10 cellular contexts compared by ENCODE assay signal in genomic region chr7:104160375-104160774, GRCh38. TPM values are rescaled to one million over a fixed set of nuclear protein-coding genes. Genes with fewer than 3 reads are reported as not detected.
DNase-seq lines count a peak whose midpoint lies in the region; FAIRE-seq and TF ChIP-seq lines count a peak whose summit lies in the region.
"Had no signal": no experiment of that assay in that cellular context is flagged by ENCODE, and none has a peak within 500 bp of the region (broad histone marks: within the 10 kb centered on the region; RNA-seq: fewer than 3 reads in every experiment).

No MANE protein-coding gene starts in this region.

- intact Hi-C loops in mammary epithelial cell (cut with micrococcal nuclease) = no loop called here

- H3K27me3 ChIP-seq in mammary epithelial cell (ENCODE audit: insufficient read depth, low read length) = no peaks in the 10 kb centered on the region
- no peaks in the 10 kb centered on the region for H3K27me3 ChIP-seq in neural cell (ENCODE audit: insufficient read depth, low read depth, low read length)

- H3K9ac ChIP-seq in mammary epithelial cell (ENCODE audit: insufficient read depth, low read length) (no peak overlapping the region), neural cell (ENCODE audit: low read length) (no peak overlapping the region)

- H3K4me2 ChIP-seq in mammary epithelial cell (ENCODE audit: insufficient read depth, low read depth, low read length) (no peak overlapping the region), neural cell (ENCODE audit: low read length) (no peak overlapping the region)

- H3K9me2 ChIP-seq in neural cell (ENCODE audit: insufficient read depth, low read length) = no peaks in the 10 kb centered on the region

- dilution Hi-C loops in mammary epithelial cell (cut with HindIII; ENCODE audit: low sequenced_read_pairs) = no loop called here

- no peak overlapping the region for H3K27ac ChIP-seq in mammary epithelial cell (ENCODE audit: insufficient read depth, low read depth, low read length)
- H3K27ac ChIP-seq in neural cell (ENCODE audit: low read length) = no peak overlapping the region

- CTCF ChIA-PET in mammary epithelial cell (lab: Charles Lee; ENCODE audit: low non-redundant PET) = no interaction called here

- in situ Hi-C loops in mammary epithelial cell (cut with MboI; ENCODE audit: low sequenced_read_pairs in 2 of 2) = no loop called here

- H3K4me3 ChIP-seq in mammary epithelial cell (replicated peaks in 1 of 3; ENCODE audit: insufficient read depth in 1 of 3, low read depth in 2 of 3, low read length in 3 of 3) = no peak overlapping the region
- no peak overlapping the region for H3K4me3 ChIP-seq in neural cell (ENCODE audit: low read length)

- no TSS peak for BruUV-seq in mammary epithelial cell (replicated peaks; lab: Mats Ljungman, UMichigan)

- H2AFZ ChIP-seq in mammary epithelial cell (ENCODE audit: low read depth, low read length) (no peak overlapping the region), neural cell (ENCODE audit: low read depth, low read length) (no peak overlapping the region)

- H3K79me2 ChIP-seq in mammary epithelial cell (ENCODE audit: insufficient read depth, low read length) (peaks cover 4% of the 10 kb centered on the region), neural cell (replicated peaks; ENCODE audit: insufficient read depth, low read length) (no peaks in the 10 kb centered on the region)

- DNase-seq in ELR (ENCODE audit: low read depth) (peak; percentile 38), NCI-H1092 (lab: John Stamatoyannopoulos, UW) (peak; percentile 19), mammary epithelial cell (no peak), HTR-8/SVneo (ENCODE audit: insufficient read length, low spot score) (no peak), urothelium cell line (ENCODE audit: low spot score) (no peak), 8988T (no peak), retina (no peak)
- DNase-seq: stimulated activated CD4-positive, alpha-beta T cell treated with anti-CD3 and anti-CD28 coated beads, Interleukin-15, amount 100 ng/mL, for 24 hours had no signal

- H3K9me3 ChIP-seq in mammary epithelial cell (replicated peaks; ENCODE audit: insufficient read depth, low read length) (no peaks in the 10 kb centered on the region), neural cell (ENCODE audit: low read length) (no peaks in the 10 kb centered on the region)

- no peaks in the 10 kb centered on the region for H3F3A ChIP-seq in neural cell (ENCODE audit: insufficient read depth, low read length, poor library complexity, severe bottlenecking)

- H3K4me1 ChIP-seq in mammary epithelial cell (ENCODE audit: insufficient read depth, low read length) = no peaks in the 10 kb centered on the region

- peak; percentile 81 for TF ChIP-seq RAD21 in neural cell (conservative IDR thresholded peaks at IDR 0.05)

- no peak for TF ChIP-seq EP300 in neural cell (conservative IDR thresholded peaks at IDR 0.05; ENCODE audit: poor library complexity, severe bottlenecking)

- peaks cover 13% of the 10 kb centered on the region for H3K36me3 ChIP-seq in mammary epithelial cell (ENCODE audit: insufficient read depth, low read length)
- no peaks in the 10 kb centered on the region for H3K36me3 ChIP-seq in neural cell (ENCODE audit: insufficient read depth, low read length)

- FAIRE-seq in HTR-8/SVneo (lab: Jason Lieb, UNC) = no peak
- FAIRE-seq in urothelium cell line (lab: Jason Lieb, UNC) = no peak
- FAIRE-seq: H1 had no signal

- H4K20me1 ChIP-seq in mammary epithelial cell (ENCODE audit: insufficient read depth, low read length) = no peaks in the 10 kb centered on the region
- no peaks in the 10 kb centered on the region for H4K20me1 ChIP-seq in neural cell (ENCODE audit: insufficient read depth)

- TF ChIP-seq CTCF in mammary epithelial cell (conservative IDR thresholded peaks at IDR 0.05 in 1 of 2, IDR thresholded peaks at IDR 0.05 in 1 of 2; ENCODE audit: extremely low read depth in 1 of 2, insufficient read depth in 1 of 2, low read depth in 1 of 2, low read length in 2 of 2) (peak; percentile 25 to 29), neural cell (IDR thresholded peaks at IDR 0.05; ENCODE audit: poor library complexity, severe bottlenecking) (peak; percentile 72)

TF ChIP-seq in neural cell, 6 proteins besides CTCF, POLR2A, EP300 and RAD21:
- no peak for TF ChIP-seq POLR2AphosphoS5 (IDR thresholded peaks at IDR 0.05)
- peak; percentile 87 for TF ChIP-seq SMC3 (conservative IDR thresholded peaks at IDR 0.05; ENCODE audit: poor library complexity)
- TF ChIP-seq EZH2 (IDR thresholded peaks at IDR 0.05; ENCODE audit: borderline replicate concordance, insufficient read depth, low read length, poor library complexity, severe bottlenecking) = no peak

RNA-seq across cellular contexts. Expression of gene ORC5, which starts 47.4 kb away (rescaled TPM):
- total RNA-seq in mammary epithelial cell = 10 to 100 TPM; 26.2 to 27.2 TPM
- 10.1 TPM for polyA plus RNA-seq in mammary epithelial cell
- 22.9 TPM for polyA minus RNA-seq in mammary epithelial cell
- polyA plus RNA-seq in neural cell = 23.4 and 27.3 TPM in 2 replicates
- polyA minus RNA-seq in neural cell = 47.9 and 54.0 TPM in 2 replicates

Comparison
In these comparisons a context has a peak if more than half of its experiments do, and no peak if none do; other contexts are left out.
1. DNase-seq: peak in ELR (single experiment) and NCI-H1092 (single experiment); none in mammary epithelial cell (single experiment), HTR-8/SVneo (single experiment), urothelium cell line (single experiment), 8988T (single experiment) and retina (single experiment).